In the genomic region with DNA sequence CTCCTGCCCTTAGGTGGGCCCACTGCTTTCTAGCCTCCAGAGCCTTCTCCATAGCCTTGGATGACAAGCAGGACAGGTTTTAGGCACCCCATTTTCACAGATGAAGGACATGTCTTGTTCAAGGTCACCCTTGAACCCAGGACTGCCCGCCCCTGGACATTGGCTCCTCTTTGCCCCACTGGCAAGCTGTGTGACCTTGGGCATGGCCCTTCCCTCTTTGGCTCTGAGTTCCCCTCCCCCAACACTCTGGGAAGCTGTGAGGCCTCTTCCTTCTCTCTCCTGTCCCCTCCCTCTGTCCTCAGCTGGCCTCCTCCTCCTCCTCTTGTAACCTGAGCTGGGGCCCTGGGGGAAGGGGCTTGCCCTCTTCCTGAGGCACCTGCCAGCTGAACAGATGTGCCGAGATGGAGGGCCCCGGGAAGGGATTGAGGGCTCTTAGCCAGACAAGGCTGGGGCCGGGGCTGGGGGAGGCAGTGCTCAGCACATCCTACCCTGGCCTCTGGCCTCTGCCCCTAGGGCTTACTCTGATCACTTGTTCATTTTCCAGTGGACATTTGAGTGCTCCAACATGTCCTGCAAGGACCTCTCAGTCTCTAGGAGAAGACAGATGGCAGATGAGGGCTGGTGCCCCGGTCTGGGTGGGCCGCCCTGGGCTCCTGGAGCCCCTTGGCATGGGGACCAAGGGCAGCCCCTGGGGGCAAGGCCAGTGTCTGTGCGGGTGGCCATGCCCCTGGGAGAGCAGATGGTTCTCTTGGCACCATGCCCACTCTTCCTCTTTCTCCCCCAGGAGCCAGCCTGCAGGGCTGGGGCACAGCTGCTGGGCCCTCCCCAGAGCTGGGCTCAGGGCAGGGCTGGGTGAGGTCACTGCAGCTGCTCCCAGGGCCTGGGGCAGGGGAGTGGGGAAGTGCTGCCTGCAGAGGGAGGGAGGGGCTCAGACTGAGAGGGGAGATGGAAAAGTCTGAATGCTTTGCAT, we compare ENCODE assay signal across 1 cellular context.
TF ChIP-seq lines count a peak whose summit lies in the region.

No MANE protein-coding gene starts in this region.

TF ChIP-seq in WTC11, 78 proteins besides CTCF, POLR2A, EP300 and RAD21 (continued from another document):
- TF ChIP-seq, protein P1, sequence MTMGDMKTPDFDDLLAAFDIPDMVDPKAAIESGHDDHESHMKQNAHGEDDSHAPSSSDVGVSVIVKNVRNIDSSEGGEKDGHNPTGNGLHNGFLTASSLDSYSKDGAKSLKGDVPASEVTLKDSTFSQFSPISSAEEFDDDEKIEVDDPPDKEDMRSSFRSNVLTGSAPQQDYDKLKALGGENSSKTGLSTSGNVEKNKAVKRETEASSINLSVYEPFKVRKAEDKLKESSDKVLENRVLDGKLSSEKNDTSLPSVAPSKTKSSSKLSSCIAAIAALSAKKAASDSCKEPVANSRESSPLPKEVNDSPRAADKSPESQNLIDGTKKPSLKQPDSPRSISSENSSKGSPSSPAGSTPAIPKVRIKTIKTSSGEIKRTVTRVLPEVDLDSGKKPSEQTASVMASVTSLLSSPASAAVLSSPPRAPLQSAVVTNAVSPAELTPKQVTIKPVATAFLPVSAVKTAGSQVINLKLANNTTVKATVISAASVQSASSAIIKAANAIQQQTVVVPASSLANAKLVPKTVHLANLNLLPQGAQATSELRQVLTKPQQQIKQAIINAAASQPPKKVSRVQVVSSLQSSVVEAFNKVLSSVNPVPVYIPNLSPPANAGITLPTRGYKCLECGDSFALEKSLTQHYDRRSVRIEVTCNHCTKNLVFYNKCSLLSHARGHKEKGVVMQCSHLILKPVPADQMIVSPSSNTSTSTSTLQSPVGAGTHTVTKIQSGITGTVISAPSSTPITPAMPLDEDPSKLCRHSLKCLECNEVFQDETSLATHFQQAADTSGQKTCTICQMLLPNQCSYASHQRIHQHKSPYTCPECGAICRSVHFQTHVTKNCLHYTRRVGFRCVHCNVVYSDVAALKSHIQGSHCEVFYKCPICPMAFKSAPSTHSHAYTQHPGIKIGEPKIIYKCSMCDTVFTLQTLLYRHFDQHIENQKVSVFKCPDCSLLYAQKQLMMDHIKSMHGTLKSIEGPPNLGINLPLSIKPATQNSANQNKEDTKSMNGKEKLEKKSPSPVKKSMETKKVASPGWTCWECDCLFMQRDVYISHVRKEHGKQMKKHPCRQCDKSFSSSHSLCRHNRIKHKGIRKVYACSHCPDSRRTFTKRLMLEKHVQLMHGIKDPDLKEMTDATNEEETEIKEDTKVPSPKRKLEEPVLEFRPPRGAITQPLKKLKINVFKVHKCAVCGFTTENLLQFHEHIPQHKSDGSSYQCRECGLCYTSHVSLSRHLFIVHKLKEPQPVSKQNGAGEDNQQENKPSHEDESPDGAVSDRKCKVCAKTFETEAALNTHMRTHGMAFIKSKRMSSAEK (CRISPR knock-in tag; IDR thresholded peaks at IDR 0.05; ENCODE audit: borderline replicate concordance), result no peak
- peak; percentile 72; the same call in 1 of the 2 replicates for TF ChIP-seq SP1 (CRISPR knock-in tag; conservative IDR thresholded peaks at IDR 0.05)
- TF ChIP-seq, protein P2, sequence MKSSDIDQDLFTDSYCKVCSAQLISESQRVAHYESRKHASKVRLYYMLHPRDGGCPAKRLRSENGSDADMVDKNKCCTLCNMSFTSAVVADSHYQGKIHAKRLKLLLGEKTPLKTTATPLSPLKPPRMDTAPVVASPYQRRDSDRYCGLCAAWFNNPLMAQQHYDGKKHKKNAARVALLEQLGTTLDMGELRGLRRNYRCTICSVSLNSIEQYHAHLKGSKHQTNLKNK (CRISPR knock-in tag; IDR thresholded peaks at IDR 0.05), result no peak
- TF ChIP-seq, protein P3, sequence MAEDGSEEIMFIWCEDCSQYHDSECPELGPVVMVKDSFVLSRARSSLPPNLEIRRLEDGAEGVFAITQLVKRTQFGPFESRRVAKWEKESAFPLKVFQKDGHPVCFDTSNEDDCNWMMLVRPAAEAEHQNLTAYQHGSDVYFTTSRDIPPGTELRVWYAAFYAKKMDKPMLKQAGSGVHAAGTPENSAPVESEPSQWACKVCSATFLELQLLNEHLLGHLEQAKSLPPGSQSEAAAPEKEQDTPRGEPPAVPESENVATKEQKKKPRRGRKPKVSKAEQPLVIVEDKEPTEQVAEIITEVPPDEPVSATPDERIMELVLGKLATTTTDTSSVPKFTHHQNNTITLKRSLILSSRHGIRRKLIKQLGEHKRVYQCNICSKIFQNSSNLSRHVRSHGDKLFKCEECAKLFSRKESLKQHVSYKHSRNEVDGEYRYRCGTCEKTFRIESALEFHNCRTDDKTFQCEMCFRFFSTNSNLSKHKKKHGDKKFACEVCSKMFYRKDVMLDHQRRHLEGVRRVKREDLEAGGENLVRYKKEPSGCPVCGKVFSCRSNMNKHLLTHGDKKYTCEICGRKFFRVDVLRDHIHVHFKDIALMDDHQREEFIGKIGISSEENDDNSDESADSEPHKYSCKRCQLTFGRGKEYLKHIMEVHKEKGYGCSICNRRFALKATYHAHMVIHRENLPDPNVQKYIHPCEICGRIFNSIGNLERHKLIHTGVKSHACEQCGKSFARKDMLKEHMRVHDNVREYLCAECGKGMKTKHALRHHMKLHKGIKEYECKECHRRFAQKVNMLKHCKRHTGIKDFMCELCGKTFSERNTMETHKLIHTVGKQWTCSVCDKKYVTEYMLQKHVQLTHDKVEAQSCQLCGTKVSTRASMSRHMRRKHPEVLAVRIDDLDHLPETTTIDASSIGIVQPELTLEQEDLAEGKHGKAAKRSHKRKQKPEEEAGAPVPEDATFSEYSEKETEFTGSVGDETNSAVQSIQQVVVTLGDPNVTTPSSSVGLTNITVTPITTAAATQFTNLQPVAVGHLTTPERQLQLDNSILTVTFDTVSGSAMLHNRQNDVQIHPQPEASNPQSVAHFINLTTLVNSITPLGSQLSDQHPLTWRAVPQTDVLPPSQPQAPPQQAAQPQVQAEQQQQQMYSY (CRISPR knock-in tag; IDR thresholded peaks at IDR 0.05), result peak; percentile 90
- no peak for TF ChIP-seq ZNF138 (CRISPR knock-in tag; conservative IDR thresholded peaks at IDR 0.05)
- TF ChIP-seq ELF4 (CRISPR knock-in tag; IDR thresholded peaks at IDR 0.05; ENCODE audit: low read depth), result no peak
- TF ChIP-seq, protein P4, sequence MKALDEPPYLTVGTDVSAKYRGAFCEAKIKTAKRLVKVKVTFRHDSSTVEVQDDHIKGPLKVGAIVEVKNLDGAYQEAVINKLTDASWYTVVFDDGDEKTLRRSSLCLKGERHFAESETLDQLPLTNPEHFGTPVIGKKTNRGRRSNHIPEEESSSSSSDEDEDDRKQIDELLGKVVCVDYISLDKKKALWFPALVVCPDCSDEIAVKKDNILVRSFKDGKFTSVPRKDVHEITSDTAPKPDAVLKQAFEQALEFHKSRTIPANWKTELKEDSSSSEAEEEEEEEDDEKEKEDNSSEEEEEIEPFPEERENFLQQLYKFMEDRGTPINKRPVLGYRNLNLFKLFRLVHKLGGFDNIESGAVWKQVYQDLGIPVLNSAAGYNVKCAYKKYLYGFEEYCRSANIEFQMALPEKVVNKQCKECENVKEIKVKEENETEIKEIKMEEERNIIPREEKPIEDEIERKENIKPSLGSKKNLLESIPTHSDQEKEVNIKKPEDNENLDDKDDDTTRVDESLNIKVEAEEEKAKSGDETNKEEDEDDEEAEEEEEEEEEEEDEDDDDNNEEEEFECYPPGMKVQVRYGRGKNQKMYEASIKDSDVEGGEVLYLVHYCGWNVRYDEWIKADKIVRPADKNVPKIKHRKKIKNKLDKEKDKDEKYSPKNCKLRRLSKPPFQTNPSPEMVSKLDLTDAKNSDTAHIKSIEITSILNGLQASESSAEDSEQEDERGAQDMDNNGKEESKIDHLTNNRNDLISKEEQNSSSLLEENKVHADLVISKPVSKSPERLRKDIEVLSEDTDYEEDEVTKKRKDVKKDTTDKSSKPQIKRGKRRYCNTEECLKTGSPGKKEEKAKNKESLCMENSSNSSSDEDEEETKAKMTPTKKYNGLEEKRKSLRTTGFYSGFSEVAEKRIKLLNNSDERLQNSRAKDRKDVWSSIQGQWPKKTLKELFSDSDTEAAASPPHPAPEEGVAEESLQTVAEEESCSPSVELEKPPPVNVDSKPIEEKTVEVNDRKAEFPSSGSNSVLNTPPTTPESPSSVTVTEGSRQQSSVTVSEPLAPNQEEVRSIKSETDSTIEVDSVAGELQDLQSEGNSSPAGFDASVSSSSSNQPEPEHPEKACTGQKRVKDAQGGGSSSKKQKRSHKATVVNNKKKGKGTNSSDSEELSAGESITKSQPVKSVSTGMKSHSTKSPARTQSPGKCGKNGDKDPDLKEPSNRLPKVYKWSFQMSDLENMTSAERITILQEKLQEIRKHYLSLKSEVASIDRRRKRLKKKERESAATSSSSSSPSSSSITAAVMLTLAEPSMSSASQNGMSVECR (CRISPR knock-in tag; IDR thresholded peaks at IDR 0.05; ENCODE audit: borderline replicate concordance), result no peak
- TF ChIP-seq NFE2L1 (CRISPR knock-in tag; IDR thresholded peaks at IDR 0.05), result 0 out of 2 replicates have a peak, but pooled peaks have one; percentile 30
- TF ChIP-seq ZNF317 (CRISPR knock-in tag; IDR thresholded peaks at IDR 0.05; ENCODE audit: borderline replicate concordance, low read depth), result no peak
- TF ChIP-seq, protein P5, sequence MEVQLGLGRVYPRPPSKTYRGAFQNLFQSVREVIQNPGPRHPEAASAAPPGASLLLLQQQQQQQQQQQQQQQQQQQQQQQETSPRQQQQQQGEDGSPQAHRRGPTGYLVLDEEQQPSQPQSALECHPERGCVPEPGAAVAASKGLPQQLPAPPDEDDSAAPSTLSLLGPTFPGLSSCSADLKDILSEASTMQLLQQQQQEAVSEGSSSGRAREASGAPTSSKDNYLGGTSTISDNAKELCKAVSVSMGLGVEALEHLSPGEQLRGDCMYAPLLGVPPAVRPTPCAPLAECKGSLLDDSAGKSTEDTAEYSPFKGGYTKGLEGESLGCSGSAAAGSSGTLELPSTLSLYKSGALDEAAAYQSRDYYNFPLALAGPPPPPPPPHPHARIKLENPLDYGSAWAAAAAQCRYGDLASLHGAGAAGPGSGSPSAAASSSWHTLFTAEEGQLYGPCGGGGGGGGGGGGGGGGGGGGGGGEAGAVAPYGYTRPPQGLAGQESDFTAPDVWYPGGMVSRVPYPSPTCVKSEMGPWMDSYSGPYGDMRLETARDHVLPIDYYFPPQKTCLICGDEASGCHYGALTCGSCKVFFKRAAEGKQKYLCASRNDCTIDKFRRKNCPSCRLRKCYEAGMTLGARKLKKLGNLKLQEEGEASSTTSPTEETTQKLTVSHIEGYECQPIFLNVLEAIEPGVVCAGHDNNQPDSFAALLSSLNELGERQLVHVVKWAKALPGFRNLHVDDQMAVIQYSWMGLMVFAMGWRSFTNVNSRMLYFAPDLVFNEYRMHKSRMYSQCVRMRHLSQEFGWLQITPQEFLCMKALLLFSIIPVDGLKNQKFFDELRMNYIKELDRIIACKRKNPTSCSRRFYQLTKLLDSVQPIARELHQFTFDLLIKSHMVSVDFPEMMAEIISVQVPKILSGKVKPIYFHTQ (CRISPR knock-in tag; IDR thresholded peaks at IDR 0.05), result no peak
TF ChIP-seq in WTC11: peak in this region for 9.
